9 cellular contexts compared by ENCODE assay signal in the genomic region with DNA sequence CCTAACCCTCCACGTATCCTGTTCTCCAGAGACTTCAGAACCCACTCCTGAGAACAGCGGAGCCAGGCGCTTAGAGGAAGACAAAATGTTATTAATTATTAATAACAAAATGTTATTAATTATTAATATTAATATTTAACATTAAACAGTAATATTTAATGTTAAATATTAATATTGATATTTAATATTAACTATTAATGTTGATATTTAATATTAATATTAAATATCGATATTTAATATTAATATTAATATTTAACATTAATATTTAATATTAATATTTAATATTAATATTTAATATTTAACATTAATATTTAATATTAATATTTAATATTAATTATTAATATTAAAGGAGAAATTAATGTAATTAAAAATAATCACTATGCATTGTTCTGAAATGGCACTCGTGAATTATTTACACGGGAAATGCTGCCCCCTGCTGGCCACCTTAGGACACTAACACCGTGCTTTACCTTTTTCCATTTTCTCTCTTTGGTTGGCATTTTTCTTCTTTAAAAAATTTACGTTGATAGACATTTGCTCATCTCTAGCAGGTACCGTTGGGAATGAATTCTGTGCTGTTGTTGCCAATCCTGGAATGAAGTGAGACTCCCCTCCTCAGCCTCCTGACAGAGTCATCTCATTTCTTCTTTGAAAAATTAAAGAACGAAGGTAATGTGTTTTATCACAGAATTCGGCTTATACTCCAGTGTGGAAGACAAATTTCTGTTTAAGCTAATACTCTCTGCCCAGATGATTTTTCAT. TPM values are rescaled to one million over a fixed set of nuclear protein-coding genes. Genes with fewer than 3 reads are reported as not detected.
DNase-seq lines count a peak whose midpoint lies in the region; ATAC-seq, FAIRE-seq and TF ChIP-seq lines count a peak whose summit lies in the region.
"Had no signal": no experiment of that assay in that cellular context is flagged by ENCODE, and none has a peak within 500 bp of the region (broad histone marks: within the 10 kb centered on the region; RNA-seq: fewer than 3 reads in every experiment).

No MANE protein-coding gene starts in this region.

- H3K4me1 ChIP-seq in Karpas-422 (ENCODE audit: low read length), result no peaks in the 10 kb centered on the region
- H3K4me1 ChIP-seq in HepG2 (ENCODE audit: insufficient read depth, low read length), result no peaks in the 10 kb centered on the region
- H3K4me1 ChIP-seq: SJSA1 had no signal

- in situ Hi-C loops in HepG2 (cut with HindIII; ENCODE audit: extremely low pct_ligation_motif_present, low pct_unique_long_range_greater_than_20kb), result loop anchor here (5.0 to 10.0 kb wide), 3 partner anchors 64 to 201 kb away; no protein-coding TSS in a partner anchor

- TF ChIP-seq EP300 in HepG2 (IDR thresholded peaks at IDR 0.05; ENCODE audit: low read depth in 2 of 2, low read length in 2 of 2) (no peak), HepG2 (CRISPR knock-in tag; IDR thresholded peaks at IDR 0.05; ENCODE audit: borderline replicate concordance) (no peak)

- no peak overlapping the region for H3K4me3 ChIP-seq in Karpas-422 (ENCODE audit: low read length)
- H3K4me3 ChIP-seq in HepG2 (replicated peaks in 1 of 3; ENCODE audit: insufficient read depth in 1 of 3, low read depth in 2 of 3, low read length in 3 of 3), result no peak overlapping the region
- H3K4me3 ChIP-seq: SJSA1 had no signal

- H3K27me3 ChIP-seq in Karpas-422 (ENCODE audit: low read length), result no peaks in the 10 kb centered on the region
- no peaks in the 10 kb centered on the region for H3K27me3 ChIP-seq in HepG2 (ENCODE audit: control insufficient read depth in 1 of 2, insufficient read depth in 2 of 2, low read length in 2 of 2)

- no peak overlapping the region for H3K4me3 Mint-ChIP-seq in MCF 10A (ENCODE audit: unreplicated experiment)

- no peaks in the 10 kb centered on the region for H3K9me2 ChIP-seq in Karpas-422 (replicated peaks; ENCODE audit: insufficient read depth, low read length)

- intact Hi-C loops in MCF 10A (cut with micrococcal nuclease), result loop anchor here (1.0 to 5.0 kb wide), 3 partner anchors 328 to 921 kb away; no protein-coding TSS in a partner anchor
- intact Hi-C loops in HepG2 (cut with micrococcal nuclease; ENCODE audit: unreplicated experiment), result loop anchor here (1.0 kb wide), 2 partner anchors 59 to 107 kb away; no protein-coding TSS in a partner anchor

- no peak for TF ChIP-seq POLR2A in HepG2 (IDR thresholded peaks at IDR 0.05; ENCODE audit: insufficient read depth in 1 of 2, low read depth in 2 of 2, low read length in 2 of 2)

- peak; percentile 45; the same call in 1 of the 2 replicates for TF ChIP-seq RAD21 in HepG2 (CRISPR knock-in tag; IDR thresholded peaks at IDR 0.05)

- no peak overlapping the region for H3K27ac Mint-ChIP-seq in MCF 10A (ENCODE audit: low read depth, unreplicated experiment)

- H4K20me1 ChIP-seq in Karpas-422 (ENCODE audit: insufficient read depth, low read depth, low read length) (no peaks in the 10 kb centered on the region), HepG2 (ENCODE audit: insufficient read depth, low read length) (no peaks in the 10 kb centered on the region)

- no peaks in the 10 kb centered on the region for H3K27me3 Mint-ChIP-seq in MCF 10A (ENCODE audit: insufficient read depth, unreplicated experiment)

- H3K36me3 ChIP-seq in Karpas-422 (ENCODE audit: insufficient read depth, low read length) (no peaks in the 10 kb centered on the region), HepG2 (replicated peaks in 1 of 2; ENCODE audit: control insufficient read depth in 1 of 2, insufficient read depth in 2 of 2, low read length in 2 of 2) (no peaks in the 10 kb centered on the region)
- H3K36me3 ChIP-seq: SJSA1 had no signal

- no peaks in the 10 kb centered on the region for H3K79me2 ChIP-seq in Karpas-422 (ENCODE audit: low read length)
- no peaks in the 10 kb centered on the region for H3K79me2 ChIP-seq in HepG2 (ENCODE audit: insufficient read depth, low read length)

- DNase-seq in D721Med (ENCODE audit: insufficient read length, low spot score) (no peak), Karpas-422 (peak; percentile 80), MCF 10A (ENCODE audit: unreplicated experiment) (peak; percentile 43), HepG2 (ENCODE audit: low spot score) (peak; percentile 50), H4 (ENCODE audit: low spot score) (no peak)
- peak; percentile 20 to 60 (median 40) for DNase-seq in stimulated activated CD4-positive, alpha-beta T cell treated with anti-CD3 and anti-CD28 coated beads, TNF-alpha, amount 100 ng/mL, for 48 hours (ENCODE audit: low read depth in 3 of 3)

- peak; percentile 49; the same call in 2 of the 3 replicates for ATAC-seq in HepG2
- no peak for ATAC-seq in GM19023 (IDR thresholded peaks at IDR 0.05; ENCODE audit: unreplicated experiment)

- H3K27ac ChIP-seq in Karpas-422 (ENCODE audit: low read length), result no peak overlapping the region
- H3K27ac ChIP-seq in HepG2 (ENCODE audit: extremely low read length, insufficient read depth, low read length), result no peak overlapping the region
- H3K27ac ChIP-seq: SJSA1 had no signal

- no peak overlapping the region for H2AFZ ChIP-seq in Karpas-422 (ENCODE audit: low read length)
- H2AFZ ChIP-seq in HepG2 (ENCODE audit: low read length), result no peak overlapping the region

- CTCF ChIA-PET in MCF 10A (lab: Yijun Ruan, JAX) (interaction anchor here (0.6 to 4.0 kb wide), 28 partner anchors 9 to 1357 kb away, joined by 3 to 49 read pairs (median 4); no protein-coding TSS in a partner anchor), HepG2 (lab: Yijun Ruan, JAX; ENCODE audit: low intra/inter-chr PET ratio, low total read pairs) (interaction anchor here (0.7 to 3.0 kb wide), 5 partner anchors 59 to 922 kb away, joined by 3 to 46 read pairs (median 5); no protein-coding TSS in a partner anchor)

- H3K9ac ChIP-seq in Karpas-422 (ENCODE audit: low read length) (no peak overlapping the region), HepG2 (ENCODE audit: insufficient read depth, low read depth, low read length) (no peak overlapping the region)

- WGBS in HepG2 (ENCODE audit: low lambda C conversion rate), result 29% methylated on average over 11 of the region's 11 CpGs

- POLR2A ChIA-PET in MCF 10A (lab: Yijun Ruan, JAX) (no interaction called here), HepG2 (lab: Yijun Ruan, JAX) (no interaction called here)

- BruUV-seq in MCF 10A (replicated peaks; lab: Mats Ljungman, UMichigan) (no TSS peak), HepG2 (replicated peaks; lab: Mats Ljungman, UMichigan) (no TSS peak)

- no peaks in the 10 kb centered on the region for H3K9me3 Mint-ChIP-seq in MCF 10A (ENCODE audit: unreplicated experiment)

- no peaks in the 10 kb centered on the region for H3K36me3 Mint-ChIP-seq in MCF 10A (ENCODE audit: insufficient read depth, unreplicated experiment)

- H3K4me1 Mint-ChIP-seq in MCF 10A (ENCODE audit: insufficient read depth, unreplicated experiment), result no peaks in the 10 kb centered on the region

- H3K9me3 ChIP-seq in Karpas-422 (ENCODE audit: low read length) (no peaks in the 10 kb centered on the region), HepG2 (ENCODE audit: low read length) (no peaks in the 10 kb centered on the region)
- H3K9me3 ChIP-seq: SJSA1 had no signal

- no peak for FAIRE-seq in D721Med (lab: Jason Lieb, UNC)
- peak; percentile 99 for FAIRE-seq in TTC549 (lab: Jason Lieb, UNC)
- FAIRE-seq in HepG2 (lab: Jason Lieb, UNC), result peak; percentile 72

- TF ChIP-seq CTCF in D721Med (IDR thresholded peaks at IDR 0.05; ENCODE audit: insufficient read depth, missing control alignments) (peak; percentile 72), MCF 10A (IDR thresholded peaks at IDR 0.05; ENCODE audit: unreplicated experiment) (peak; percentile 65), HepG2 (CRISPR knock-in tag; IDR thresholded peaks at IDR 0.05) (peak; percentile 64)

- no peak overlapping the region for H3K4me2 ChIP-seq in Karpas-422 (ENCODE audit: low read depth, low read length, poor library complexity, severe bottlenecking)
- no peak overlapping the region for H3K4me2 ChIP-seq in HepG2 (ENCODE audit: low read depth, low read length)

TF ChIP-seq in HepG2, 621 proteins besides CTCF, POLR2A, EP300 and RAD21 (continues in another document):
- TF ChIP-seq JUND (CRISPR knock-in tag; IDR thresholded peaks at IDR 0.05) (no peak), STAG1 (CRISPR knock-in tag; IDR thresholded peaks at IDR 0.05) (peak; percentile 68), SMC3 (IDR thresholded peaks at IDR 0.05; ENCODE audit: low read length) (peak; percentile 86)

RNA-seq across cellular contexts. Expression of gene GGTLC1, which starts 7.5 kb away (rescaled TPM):
- not detected in 2 replicates for total RNA-seq in Karpas-422 (2014; rRNA removed; shearing (Covaris generic); ENCODE audit: low replicate concordance)
- total RNA-seq in MCF 10A (2022), result not detected in 2 replicates
- not detected in 2 replicates for total RNA-seq in HepG2 (2016; rRNA removed; fragmentation: Illumina TruSeq; extraction: Trizol)
- total RNA-seq in HepG2 (2016; cell fraction: cytosol; rRNA removed; fragmentation: Illumina TruSeq; extraction: Trizol; ENCODE audit: low read depth), result not detected in 2 replicates
- total RNA-seq in HepG2 (2016; cell fraction: insoluble cytoplasmic fraction; rRNA removed; fragmentation: Illumina TruSeq; extraction: Trizol), result not detected in 2 replicates
- total RNA-seq in HepG2 (2016; cell fraction: membrane; rRNA removed; fragmentation: Illumina TruSeq; extraction: Trizol), result not detected in 2 replicates
- total RNA-seq in HepG2 (2016; cell fraction: nucleus; rRNA removed; fragmentation: Illumina TruSeq; extraction: Trizol), result not detected in 2 replicates
- not detected in 2 replicates for polyA plus RNA-seq in HepG2 (2011; rRNA removed)
- not detected in 2 replicates for polyA plus RNA-seq in HepG2 (2011; cell fraction: cytosol; rRNA removed)
- polyA plus RNA-seq in HepG2 (2011; cell fraction: nucleus; rRNA removed), result not detected in 2 replicates
- polyA plus RNA-seq in HepG2 (2012), result not detected in 2 replicates
- polyA plus RNA-seq in HepG2 (2016; cell fraction: cytosol; fragmentation: Illumina TruSeq; extraction: Trizol; ENCODE audit: low read depth), result not detected in 2 replicates
- not detected in 2 replicates for polyA plus RNA-seq in HepG2 (2016; cell fraction: insoluble cytoplasmic fraction; fragmentation: Illumina TruSeq; extraction: Trizol; ENCODE audit: low read depth)
- polyA plus RNA-seq in HepG2 (2016; cell fraction: membrane; fragmentation: Illumina TruSeq; extraction: Trizol; ENCODE audit: low read depth), result not detected in 2 replicates
- not detected in 2 replicates for polyA plus RNA-seq in HepG2 (2016; cell fraction: nucleus; fragmentation: Illumina TruSeq; extraction: Trizol; ENCODE audit: insufficient read depth, low read depth)
- not detected in 2 replicates for polyA minus RNA-seq in HepG2 (2011; rRNA and poly(A)+ RNA removed; ENCODE audit: low replicate concordance)
- polyA minus RNA-seq in HepG2 (2011; cell fraction: cytosol; rRNA and poly(A)+ RNA removed), result not detected in 2 replicates
- not detected in 2 replicates for polyA minus RNA-seq in HepG2 (2011; cell fraction: nucleus; rRNA and poly(A)+ RNA removed)
- not detected in 2 replicates for total RNA-seq in H4 (2014; rRNA removed; shearing (Covaris generic))
- total RNA-seq: SJSA1 had no signal

Comparison
In these comparisons a context has a peak if more than half of its experiments do, and no peak if none do; other contexts are left out.
1. DNase-seq: peak in Karpas-422 (single experiment), MCF 10A (single experiment), HepG2 (single experiment) and stimulated activated CD4-positive, alpha-beta T cell treated with anti-CD3 and anti-CD28 coated beads, TNF-alpha, amount 100 ng/mL, for 48 hours (3 of 3); none in D721Med (single experiment) and H4 (single experiment).
2. Peak in every context shown above with its lines, with median percentiles within 50 percentile points of each other: CTCF ChIP-seq.